In genomic region chr1:2086446-2087082, GRCh38 we compare ENCODE assay signal across 2 cellular contexts.
TF ChIP-seq lines count a peak whose summit lies in the region.

No MANE protein-coding gene starts in this region.

TF ChIP-seq in H1, 55 proteins besides CTCF, POLR2A, EP300 and RAD21 (continued from another document):
- TF ChIP-seq, protein P1, sequence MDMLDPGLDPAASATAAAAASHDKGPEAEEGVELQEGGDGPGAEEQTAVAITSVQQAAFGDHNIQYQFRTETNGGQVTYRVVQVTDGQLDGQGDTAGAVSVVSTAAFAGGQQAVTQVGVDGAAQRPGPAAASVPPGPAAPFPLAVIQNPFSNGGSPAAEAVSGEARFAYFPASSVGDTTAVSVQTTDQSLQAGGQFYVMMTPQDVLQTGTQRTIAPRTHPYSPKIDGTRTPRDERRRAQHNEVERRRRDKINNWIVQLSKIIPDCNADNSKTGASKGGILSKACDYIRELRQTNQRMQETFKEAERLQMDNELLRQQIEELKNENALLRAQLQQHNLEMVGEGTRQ (IDR thresholded peaks at IDR 0.05; ENCODE audit: low read length) = no peak
- TF ChIP-seq RXRA (IDR thresholded peaks at IDR 0.05; ENCODE audit: insufficient read depth, low read depth, low read length) (no peak), SP2 (IDR thresholded peaks at IDR 0.05; ENCODE audit: low read length) (no peak), TEAD4 (IDR thresholded peaks at IDR 0.05; ENCODE audit: low read depth, low read length) (no peak), RNF2 (IDR thresholded peaks at IDR 0.05; ENCODE audit: borderline replicate concordance, low read depth, low read length, missing control alignments, poor library complexity, severe bottlenecking) (no peak), POLR2AphosphoS5 (IDR thresholded peaks at IDR 0.05; ENCODE audit: low read depth, low read length) (no peak), SIRT6 (IDR thresholded peaks at IDR 0.05; ENCODE audit: low read length) (no peak), CBX5 (IDR thresholded peaks at IDR 0.05; ENCODE audit: low read depth, low read length) (no peak), TAF1 (IDR thresholded peaks at IDR 0.05; ENCODE audit: low read depth, low read length) (no peak), BACH1 (IDR thresholded peaks at IDR 0.05; ENCODE audit: low read length) (no peak), KDM1A (IDR thresholded peaks at IDR 0.05; ENCODE audit: borderline replicate concordance, low read length) (no peak)
TF ChIP-seq in H1: peak in this region for 0.

TF ChIP-seq in HEK293T, 16 proteins besides CTCF, POLR2A, EP300 and RAD21 (continued from another document):
- TF ChIP-seq CTBP1 (IDR thresholded peaks at IDR 0.05; ENCODE audit: borderline replicate concordance) = no peak
- TF ChIP-seq NFRKB (IDR thresholded peaks at IDR 0.05) = no peak
- no peak for TF ChIP-seq SUZ12 (IDR thresholded peaks at IDR 0.05)
- no peak for TF ChIP-seq FOXM1 (IDR thresholded peaks at IDR 0.05; ENCODE audit: borderline replicate concordance)
- no peak for TF ChIP-seq FOXA1 (IDR thresholded peaks at IDR 0.05)
- TF ChIP-seq ELF4 (IDR thresholded peaks at IDR 0.05) = no peak
- no peak for TF ChIP-seq BHLHE40 (IDR thresholded peaks at IDR 0.05; ENCODE audit: borderline replicate concordance)
- no peak for TF ChIP-seq TARDBP (IDR thresholded peaks at IDR 0.05)
- TF ChIP-seq PKNOX1 (IDR thresholded peaks at IDR 0.05) = no peak
